In the genomic region with DNA sequence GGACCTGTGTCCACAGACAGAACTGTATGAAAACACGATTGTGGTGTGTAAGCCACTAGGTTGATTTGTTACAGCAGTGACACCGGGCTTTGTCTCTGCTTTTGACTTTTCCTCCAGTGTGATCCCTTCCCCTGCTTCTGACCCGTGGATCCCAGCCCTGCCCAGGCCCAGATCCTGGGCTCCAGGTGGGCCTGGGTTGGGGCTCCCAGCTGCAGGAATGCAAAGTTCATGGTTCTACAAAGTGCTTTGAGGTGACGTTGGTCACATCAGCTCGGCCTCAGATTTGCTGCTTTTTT, we compare ENCODE assay signal across 10 cellular contexts. TPM values are rescaled to one million over a fixed set of nuclear protein-coding genes. Genes with fewer than 3 reads are reported as not detected.
DNase-seq lines count a peak whose midpoint lies in the region; ATAC-seq and TF ChIP-seq lines count a peak whose summit lies in the region.
"Had no signal": no experiment of that assay in that cellular context is flagged by ENCODE, and none has a peak within 500 bp of the region (broad histone marks: within the 10 kb centered on the region; RNA-seq: fewer than 3 reads in every experiment).

No MANE protein-coding gene starts in this region.

- H3K79me2 ChIP-seq in OCI-LY7 (ENCODE audit: insufficient read depth, low read depth, low read length), result no peaks in the 10 kb centered on the region; the same call in 1 of the 2 replicates
- peaks cover 98% of the 10 kb centered on the region for H3K79me2 ChIP-seq in osteoblast (ENCODE audit: insufficient read depth, low read length)

- H3K4me3 ChIP-seq in CD4-positive, alpha-beta memory T cell (ENCODE audit: low read length in 2 of 2), result peak overlapping the region; percentile 67 to 68
- H3K4me3 ChIP-seq in OCI-LY7 (ENCODE audit: low read depth, low read length, poor library complexity, severe bottlenecking), result peak overlapping the region; percentile 62
- H3K4me3 ChIP-seq in osteoblast (ENCODE audit: insufficient read depth, low read length), result no peak overlapping the region

- H3K4me3 Mint-ChIP-seq in CD4-positive, alpha-beta memory T cell, result peak overlapping the region; percentile 89 to 96 (median 94)
- H3K4me3 Mint-ChIP-seq in chondrocyte (ENCODE audit: unreplicated experiment) (no peak overlapping the region), nephron progenitor cell (no peak overlapping the region)

- no TSS peak for BruUV-seq in OCI-LY7 (replicated peaks; lab: Mats Ljungman, UMichigan)

- H3K4me1 ChIP-seq in CD4-positive, alpha-beta memory T cell (ENCODE audit: insufficient read depth, low read length), result peaks cover 90% of the 10 kb centered on the region
- H3K4me1 ChIP-seq in OCI-LY7 (ENCODE audit: insufficient read depth, low read length, poor library complexity, severe bottlenecking), result peaks cover 90% of the 10 kb centered on the region
- peaks cover 50% of the 10 kb centered on the region for H3K4me1 ChIP-seq in osteoblast (ENCODE audit: insufficient read depth, low read length)

- ATAC-seq in GM21360 (IDR thresholded peaks at IDR 0.05; ENCODE audit: unreplicated experiment), result no peak

- peaks cover 60 to 95% (median 79%) of the 10 kb centered on the region in 4 donors for H3K4me1 Mint-ChIP-seq in CD4-positive, alpha-beta memory T cell
- H3K4me1 Mint-ChIP-seq in chondrocyte (ENCODE audit: low read depth), result peaks cover 64% of the 10 kb centered on the region
- peaks cover 55% of the 10 kb centered on the region for H3K4me1 Mint-ChIP-seq in nephron progenitor cell

- H3K27ac Mint-ChIP-seq in CD4-positive, alpha-beta memory T cell, result peak overlapping the region; percentile 89 to 98 (median 95)
- peak overlapping the region; percentile 86 for H3K27ac Mint-ChIP-seq in chondrocyte (ENCODE audit: unreplicated experiment)
- H3K27ac Mint-ChIP-seq in nephron progenitor cell, result peak overlapping the region; percentile 25

- no peaks in the 10 kb centered on the region for H3K9me2 ChIP-seq in OCI-LY7 (ENCODE audit: insufficient read depth, low read length)

- peaks cover 0 to 11% of the 10 kb centered on the region in 2 donors for H3K36me3 Mint-ChIP-seq in CD4-positive, alpha-beta memory T cell
- no peaks in the 10 kb centered on the region for H3K36me3 Mint-ChIP-seq in chondrocyte (ENCODE audit: low read depth)
- no peaks in the 10 kb centered on the region for H3K36me3 Mint-ChIP-seq in nephron progenitor cell (ENCODE audit: low read depth)

- DNase-seq in CD4-positive, alpha-beta memory T cell, result no peak
- DNase-seq in OCI-LY7 (ENCODE audit: low spot score) (peak; percentile 13), chondrocyte (ENCODE audit: low spot score) (no peak), nephron progenitor cell (no peak), NCI-H1930 (lab: John Stamatoyannopoulos, UW) (no peak), GM19240 (ENCODE audit: insufficient read length, low spot score) (no peak), osteoblast (ENCODE audit: insufficient read length, low spot score, missing footprints) (no peak)
- DNase-seq: activated CD4-positive, alpha-beta T cell treated with anti-CD3 and anti-CD28 coated beads for 1 hour; NCI-H1436 treated with DMSO at 0.1 percent for 48 hours had no signal

- POLR2A ChIA-PET in CD4-positive, alpha-beta memory T cell (lab: Charles Lee; ENCODE audit: partially characterized antibody), result interaction anchor here (0.6 to 10.2 kb wide), 12 partner anchors 9 to 787 kb away, joined by 3 to 362 read pairs (median 5); a partner anchor contains a TSS
- POLR2A ChIA-PET in OCI-LY7 (lab: Charles Lee), result interaction anchor here (0.6 to 3.8 kb wide), 5 partner anchors 19 to 352 kb away, joined by 3 to 22 read pairs (median 4); no protein-coding TSS in a partner anchor

- H3K27me3 ChIP-seq in CD4-positive, alpha-beta memory T cell (ENCODE audit: insufficient read depth, low read length), result no peaks in the 10 kb centered on the region
- H3K27me3 ChIP-seq in osteoblast (ENCODE audit: insufficient read depth, low read length), result no peaks in the 10 kb centered on the region

- no peaks in the 10 kb centered on the region for H3K27me3 Mint-ChIP-seq in CD4-positive, alpha-beta memory T cell
- H3K27me3 Mint-ChIP-seq in chondrocyte (ENCODE audit: low read depth), result no peaks in the 10 kb centered on the region
- peaks cover 11% of the 10 kb centered on the region for H3K27me3 Mint-ChIP-seq in nephron progenitor cell (ENCODE audit: low read depth, poor library complexity)

- CTCF ChIA-PET in CD4-positive, alpha-beta memory T cell (lab: Charles Lee; ENCODE audit: partially characterized antibody), result interaction anchor here (0.7 to 9.7 kb wide), 8 partner anchors 24 to 105 kb away, joined by 3 to 150 read pairs (median 6); a partner anchor contains a TSS
- CTCF ChIA-PET in OCI-LY7 (lab: Charles Lee; ENCODE audit: unreplicated experiment), result no interaction called here

- H3K27ac ChIP-seq in CD4-positive, alpha-beta memory T cell (ENCODE audit: low read depth, low read length), result peak overlapping the region; percentile 81
- H3K27ac ChIP-seq in OCI-LY7 (ENCODE audit: low read depth, low read length, poor library complexity, severe bottlenecking) (peak overlapping the region; percentile 53), osteoblast (ENCODE audit: low read depth, low read length) (no peak overlapping the region)

- H3K9me3 Mint-ChIP-seq in CD4-positive, alpha-beta memory T cell, result no peaks in the 10 kb centered on the region
- H3K9me3 Mint-ChIP-seq in chondrocyte (ENCODE audit: low read depth) (no peaks in the 10 kb centered on the region), nephron progenitor cell (peaks cover 3% of the 10 kb centered on the region)

- no peaks in the 10 kb centered on the region for H3K9me3 ChIP-seq in CD4-positive, alpha-beta memory T cell (ENCODE audit: control insufficient read depth in 1 of 2, low read length in 2 of 2)
- H3K9me3 ChIP-seq in OCI-LY7 (ENCODE audit: low read length), result no peaks in the 10 kb centered on the region
- no peaks in the 10 kb centered on the region for H3K9me3 ChIP-seq in osteoblast (ENCODE audit: low read depth, low read length)

- H3K4me2 ChIP-seq in OCI-LY7 (ENCODE audit: low read length), result peak overlapping the region; percentile 79
- H3K4me2 ChIP-seq in osteoblast (ENCODE audit: insufficient read depth, low read length), result no peak overlapping the region

- H3K36me3 ChIP-seq in CD4-positive, alpha-beta memory T cell (ENCODE audit: insufficient read depth, low read length), result no peaks in the 10 kb centered on the region
- H3K36me3 ChIP-seq in OCI-LY7 (ENCODE audit: insufficient read depth, low read length) (no peaks in the 10 kb centered on the region), osteoblast (ENCODE audit: insufficient read depth, low read length) (no peaks in the 10 kb centered on the region)

- TF ChIP-seq CTCF in OCI-LY7 (conservative IDR thresholded peaks at IDR 0.05; ENCODE audit: low read length), result no peak
- no peak for TF ChIP-seq CTCF in chondrocyte (IDR thresholded peaks at IDR 0.05)
- no peak for TF ChIP-seq CTCF in nephron progenitor cell (IDR thresholded peaks at IDR 0.05)
- TF ChIP-seq CTCF in osteoblast (IDR thresholded peaks at IDR 0.05; ENCODE audit: extremely low read depth, low read depth, low read length), result no peak

- intact Hi-C loops in CD4-positive, alpha-beta memory T cell (cut with micrococcal nuclease), result no loop called here
- intact Hi-C loops in OCI-LY7 (cut with micrococcal nuclease; ENCODE audit: unreplicated experiment), result no loop called here

- peak overlapping the region; percentile 58; the same call in 1 of the 2 replicates for H2AFZ ChIP-seq in OCI-LY7 (ENCODE audit: low read length)
- H2AFZ ChIP-seq in osteoblast (ENCODE audit: low read length), result no peak overlapping the region

- H4K20me1 ChIP-seq in OCI-LY7 (ENCODE audit: insufficient read depth, low read length) (no peaks in the 10 kb centered on the region), osteoblast (ENCODE audit: insufficient read depth, low read length) (peaks cover 46% of the 10 kb centered on the region)

RNA-seq across cellular contexts. Expression of a gene that starts 26.8 kb away (rescaled TPM):
- 10 to 100 TPM; 77.1 to 80.7 TPM for total RNA-seq in CD4-positive, alpha-beta memory T cell
- 100 to 1,000 TPM; 100 to 114 TPM for polyA plus RNA-seq in CD4-positive, alpha-beta memory T cell
- 9.1 and 9.7 TPM in 2 replicates for total RNA-seq in OCI-LY7 (2014; rRNA removed; shearing (Covaris generic))
- 7.2 and 9.2 TPM in 2 replicates for total RNA-seq in OCI-LY7 (2022)
- 18.7 to 44.0 TPM (median 19.3 TPM) in 3 replicates for total RNA-seq in chondrocyte
- 47.1 and 57.2 TPM in 2 replicates for total RNA-seq in osteoblast

Comparison
In these comparisons a context has a peak if more than half of its experiments do, and no peak if none do; other contexts are left out.
1. H3K27ac Mint-ChIP-seq: peak in every context shown above with its lines; median percentile 95 in CD4-positive, alpha-beta memory T cell; 86 in chondrocyte; 25 in nephron progenitor cell.
2. H3K4me3 Mint-ChIP-seq: peak in CD4-positive, alpha-beta memory T cell (8 of 8); none in chondrocyte (single experiment) and nephron progenitor cell (single experiment).